2 cellular contexts compared by ENCODE assay signal in the genomic region with DNA sequence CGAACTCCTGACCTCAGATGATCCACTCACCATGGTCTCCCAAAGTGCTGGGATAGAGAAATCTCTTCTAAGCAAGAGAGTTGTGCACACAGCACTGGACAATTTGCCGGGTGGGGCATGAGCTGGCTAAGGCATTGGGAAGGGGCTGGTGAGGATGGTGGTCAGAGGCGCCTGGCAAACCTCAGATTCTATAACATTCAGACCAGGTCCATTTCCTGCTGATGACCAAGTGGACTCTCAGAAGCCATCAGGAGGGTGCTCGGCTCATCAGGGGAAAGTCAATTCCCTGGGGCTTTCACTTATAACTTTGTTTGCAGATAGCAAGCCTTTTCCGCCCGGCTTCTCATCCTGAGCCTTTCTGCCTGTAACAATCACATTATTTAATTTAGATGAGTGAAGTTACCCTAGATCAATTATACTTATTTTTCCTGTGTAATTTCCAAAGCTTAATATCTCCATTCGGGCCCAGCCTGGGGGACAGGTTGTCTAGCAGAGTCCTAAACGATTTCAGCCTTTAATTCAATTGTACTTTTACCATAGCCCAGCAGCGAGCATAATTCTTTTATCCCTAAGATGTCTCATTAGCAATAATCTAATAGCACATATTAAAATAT.
TF ChIP-seq lines count a peak whose summit lies in the region.

No MANE protein-coding gene starts in this region.

TF ChIP-seq in SK-N-SH, 30 proteins besides CTCF, POLR2A, EP300 and RAD21 (continued from another document):
- TF ChIP-seq TEAD4 (IDR thresholded peaks at IDR 0.05; ENCODE audit: borderline replicate concordance, insufficient read depth) (peak; percentile 67; the same call in 1 of the 2 replicates), MXI1 (IDR thresholded peaks at IDR 0.05; ENCODE audit: low read depth, low read length) (0 out of 2 replicates have a peak, but pooled peaks have one; percentile 45), FOSL2 (IDR thresholded peaks at IDR 0.05; ENCODE audit: borderline replicate concordance, low read depth) (no peak), RCOR1 (IDR thresholded peaks at IDR 0.05; ENCODE audit: low read length) (peak; percentile 83), CHD2 (IDR thresholded peaks at IDR 0.05; ENCODE audit: low read length, partially characterized antibody) (peak; percentile 38), RFX5 (IDR thresholded peaks at IDR 0.05; ENCODE audit: low read length) (no peak), FOXJ3 (CRISPR knock-in tag; IDR thresholded peaks at IDR 0.05) (peak; percentile 35; the same call in 1 of the 2 replicates), TCF12 (IDR thresholded peaks at IDR 0.05) (peak; percentile 52), SMC3 (IDR thresholded peaks at IDR 0.05; ENCODE audit: low read depth, low read length) (no peak)

TF ChIP-seq in SK-N-SH treated with all-trans-retinoic acid at 6 μM for 48 hours, 23 proteins besides CTCF, POLR2A, EP300 and RAD21:
- TF ChIP-seq, protein P1, sequence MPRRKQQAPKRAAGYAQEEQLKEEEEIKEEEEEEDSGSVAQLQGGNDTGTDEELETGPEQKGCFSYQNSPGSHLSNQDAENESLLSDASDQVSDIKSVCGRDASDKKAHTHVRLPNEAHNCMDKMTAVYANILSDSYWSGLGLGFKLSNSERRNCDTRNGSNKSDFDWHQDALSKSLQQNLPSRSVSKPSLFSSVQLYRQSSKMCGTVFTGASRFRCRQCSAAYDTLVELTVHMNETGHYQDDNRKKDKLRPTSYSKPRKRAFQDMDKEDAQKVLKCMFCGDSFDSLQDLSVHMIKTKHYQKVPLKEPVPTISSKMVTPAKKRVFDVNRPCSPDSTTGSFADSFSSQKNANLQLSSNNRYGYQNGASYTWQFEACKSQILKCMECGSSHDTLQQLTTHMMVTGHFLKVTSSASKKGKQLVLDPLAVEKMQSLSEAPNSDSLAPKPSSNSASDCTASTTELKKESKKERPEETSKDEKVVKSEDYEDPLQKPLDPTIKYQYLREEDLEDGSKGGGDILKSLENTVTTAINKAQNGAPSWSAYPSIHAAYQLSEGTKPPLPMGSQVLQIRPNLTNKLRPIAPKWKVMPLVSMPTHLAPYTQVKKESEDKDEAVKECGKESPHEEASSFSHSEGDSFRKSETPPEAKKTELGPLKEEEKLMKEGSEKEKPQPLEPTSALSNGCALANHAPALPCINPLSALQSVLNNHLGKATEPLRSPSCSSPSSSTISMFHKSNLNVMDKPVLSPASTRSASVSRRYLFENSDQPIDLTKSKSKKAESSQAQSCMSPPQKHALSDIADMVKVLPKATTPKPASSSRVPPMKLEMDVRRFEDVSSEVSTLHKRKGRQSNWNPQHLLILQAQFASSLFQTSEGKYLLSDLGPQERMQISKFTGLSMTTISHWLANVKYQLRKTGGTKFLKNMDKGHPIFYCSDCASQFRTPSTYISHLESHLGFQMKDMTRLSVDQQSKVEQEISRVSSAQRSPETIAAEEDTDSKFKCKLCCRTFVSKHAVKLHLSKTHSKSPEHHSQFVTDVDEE (CRISPR knock-in tag; IDR thresholded peaks at IDR 0.05), result no peak
- TF ChIP-seq OSR1 (CRISPR knock-in tag; IDR thresholded peaks at IDR 0.05) (no peak), SNAI2 (CRISPR knock-in tag; IDR thresholded peaks at IDR 0.05) (no peak), ZNF8 (CRISPR knock-in tag; IDR thresholded peaks at IDR 0.05) (no peak)
- TF ChIP-seq, protein P2, sequence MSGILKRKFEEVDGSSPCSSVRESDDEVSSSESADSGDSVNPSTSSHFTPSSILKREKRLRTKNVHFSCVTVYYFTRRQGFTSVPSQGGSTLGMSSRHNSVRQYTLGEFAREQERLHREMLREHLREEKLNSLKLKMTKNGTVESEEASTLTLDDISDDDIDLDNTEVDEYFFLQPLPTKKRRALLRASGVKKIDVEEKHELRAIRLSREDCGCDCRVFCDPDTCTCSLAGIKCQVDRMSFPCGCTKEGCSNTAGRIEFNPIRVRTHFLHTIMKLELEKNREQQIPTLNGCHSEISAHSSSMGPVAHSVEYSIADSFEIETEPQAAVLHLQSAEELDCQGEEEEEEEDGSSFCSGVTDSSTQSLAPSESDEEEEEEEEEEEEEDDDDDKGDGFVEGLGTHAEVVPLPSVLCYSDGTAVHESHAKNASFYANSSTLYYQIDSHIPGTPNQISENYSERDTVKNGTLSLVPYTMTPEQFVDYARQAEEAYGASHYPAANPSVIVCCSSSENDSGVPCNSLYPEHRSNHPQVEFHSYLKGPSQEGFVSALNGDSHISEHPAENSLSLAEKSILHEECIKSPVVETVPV (CRISPR knock-in tag; IDR thresholded peaks at IDR 0.05), result no peak
